ENCODE assay signal across 14 cellular contexts in genomic region chr13:44806841-44807240, GRCh38.
"Had no signal": no experiment of that assay in that cellular context is flagged by ENCODE, and none has a peak within 500 bp of the region (broad histone marks: within the 10 kb centered on the region; RNA-seq: fewer than 3 reads in every experiment).

No MANE protein-coding gene starts in this region.

- H3K27me3 Mint-ChIP-seq: progenitor cell of endocrine pancreas had no signal

- H3K4me3 Mint-ChIP-seq: activated CD8-positive, alpha-beta T cell treated with anti-CD3 and anti-CD28 coated beads for 36 hours; activated naive CD8-positive, alpha-beta T cell treated with anti-CD3 and anti-CD28 coated beads, Interleukin-2, amount 50 U/mL, for 24 hours had no signal

- ATAC-seq: activated CD8-positive, alpha-beta T cell treated with anti-CD3 and anti-CD28 coated beads for 36 hours; activated naive CD8-positive, alpha-beta T cell treated with anti-CD3 and anti-CD28 coated beads, Interleukin-2, amount 50 U/mL, for 24 hours; right lobe of liver; SK-N-SH treated with all-trans-retinoic acid at 6 μM for 48 hours had no signal

- H3K27me3 ChIP-seq: brain microvascular endothelial cell, esophagus muscularis mucosa, heart left ventricle, right lobe of liver, suprapubic skin had no signal

- H3K9me3 ChIP-seq: esophagus muscularis mucosa, heart left ventricle, right lobe of liver, suprapubic skin had no signal

- H3K4me3 ChIP-seq: esophagus muscularis mucosa, heart left ventricle, right lobe of liver, suprapubic skin had no signal

- DNase-seq: activated CD4-positive, alpha-beta T cell treated with anti-CD3 and anti-CD28 coated beads for 4 hours; activated CD8-positive, alpha-beta memory T cell treated with anti-CD3 and anti-CD28 coated beads, Interleukin-2, amount 50 U/mL, for 4 hours; activated CD8-positive, alpha-beta T cell treated with anti-CD3 and anti-CD28 coated beads for 36 hours; activated naive CD4-positive, alpha-beta T cell; activated naive CD8-positive, alpha-beta T cell treated with anti-CD3 and anti-CD28 coated beads, Interleukin-2, amount 50 U/mL, for 24 hours; brain microvascular endothelial cell; heart left ventricle; right lobe of liver; stimulated activated naive CD4-positive, alpha-beta T cell treated with Interleukin-2 at 50 U/mL for 16 hours had no signal

- H3K9me3 Mint-ChIP-seq: activated CD8-positive, alpha-beta T cell treated with anti-CD3 and anti-CD28 coated beads for 36 hours; activated naive CD8-positive, alpha-beta T cell treated with anti-CD3 and anti-CD28 coated beads, Interleukin-2, amount 50 U/mL, for 24 hours had no signal

- H3K27ac Mint-ChIP-seq: activated CD8-positive, alpha-beta T cell treated with anti-CD3 and anti-CD28 coated beads for 36 hours; activated naive CD8-positive, alpha-beta T cell treated with anti-CD3 and anti-CD28 coated beads, Interleukin-2, amount 50 U/mL, for 24 hours; progenitor cell of endocrine pancreas had no signal

- FAIRE-seq: keratinocyte had no signal

- H3K4me1 ChIP-seq: esophagus muscularis mucosa, right lobe of liver, suprapubic skin had no signal

- H3K27ac ChIP-seq: brain microvascular endothelial cell, esophagus muscularis mucosa, right lobe of liver, suprapubic skin had no signal

- H3K36me3 ChIP-seq: brain microvascular endothelial cell, esophagus muscularis mucosa, heart left ventricle, right lobe of liver, suprapubic skin had no signal
